11 cellular contexts compared by ENCODE assay signal in the genomic region with DNA sequence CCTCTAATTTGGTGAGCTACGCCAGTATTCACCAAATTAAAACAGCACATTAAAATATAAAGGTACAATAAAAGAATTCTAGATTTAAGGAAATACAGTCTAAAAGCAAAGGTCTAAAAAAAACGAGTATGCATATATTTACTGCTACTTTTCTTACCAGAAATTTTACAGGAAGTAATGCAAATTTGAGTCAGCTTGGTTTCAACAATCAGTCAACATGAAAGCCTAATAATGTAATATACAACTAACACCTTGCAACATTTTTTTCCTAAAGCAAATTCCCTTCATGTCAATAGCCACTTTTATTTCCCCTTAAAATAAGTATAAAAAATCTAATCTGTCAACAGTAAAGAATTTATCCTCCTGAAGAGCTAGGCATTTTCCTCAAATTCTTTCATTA. TPM values are rescaled to one million over a fixed set of nuclear protein-coding genes. Genes with fewer than 3 reads are reported as not detected.
A peak's percentile ranks its signal among the peaks of the same experiment; 100 is the strongest.
DNase-seq lines count a peak whose midpoint lies in the region; ATAC-seq and TF ChIP-seq lines count a peak whose summit lies in the region.
"Had no signal": no experiment of that assay in that cellular context is flagged by ENCODE, and none has a peak within 500 bp of the region (broad histone marks: within the 10 kb centered on the region; RNA-seq: fewer than 3 reads in every experiment).

No MANE protein-coding gene starts in this region.

- ATAC-seq in T-cell (replicated peaks in 1 of 4): no peak
- ATAC-seq in effector memory CD8-positive, alpha-beta T cell (replicated peaks): peak; percentile 11
- ATAC-seq: activated CD4-positive, CD25-positive, alpha-beta regulatory T cell treated with anti-CD3 and anti-CD28 coated beads, Interleukin-2, amount 50 U/mL, for 24 hours had no signal

- CTCF ChIA-PET in activated naive CD4-positive, alpha-beta T cell treated with anti-CD3 and anti-CD28 coated beads, Interleukin-2, amount 10 ng/mL, durations not matched to agents 7 days and 5 days (lab: Charles Lee): interaction anchor here (1.2 to 2.2 kb wide), 5 partner anchors 9 to 111 kb away, joined by 4 to 11 read pairs (median 4); a partner anchor contains a TSS
- CTCF ChIA-PET in T-cell (lab: Charles Lee): interaction anchor here (0.7 to 2.0 kb wide), 9 partner anchors 8 to 94 kb away, joined by 3 to 5 read pairs (median 3); a partner anchor contains a TSS

- H3K27me3 ChIP-seq in thymus (ENCODE audit: control insufficient read depth, insufficient read depth): no peaks in the 10 kb centered on the region

- peak overlapping the region; percentile 76 for H3K27ac Mint-ChIP-seq in activated naive CD4-positive, alpha-beta T cell treated with anti-CD3 and anti-CD28 coated beads, Interleukin-2, amount 10 ng/mL, durations not matched to agents 7 days and 5 days
- H3K27ac Mint-ChIP-seq in T-cell: peak overlapping the region; percentile 76 to 78
- peak overlapping the region; percentile 83 to 84 for H3K27ac Mint-ChIP-seq in effector memory CD8-positive, alpha-beta T cell
- H3K27ac Mint-ChIP-seq in HFFc6: no peak overlapping the region

- H3K9me3 ChIP-seq in thymus (ENCODE audit: control insufficient read depth): no peaks in the 10 kb centered on the region

- H3K4me3 ChIP-seq in thymus (ENCODE audit: low read length): peak overlapping the region; percentile 65

- H3K27me3 Mint-ChIP-seq in activated naive CD4-positive, alpha-beta T cell treated with anti-CD3 and anti-CD28 coated beads, Interleukin-2, amount 10 ng/mL, durations not matched to agents 7 days and 5 days: no peaks in the 10 kb centered on the region
- H3K27me3 Mint-ChIP-seq in T-cell (no peaks in the 10 kb centered on the region), HFFc6 (ENCODE audit: insufficient read depth) (no peaks in the 10 kb centered on the region; the same call in 1 of the 2 replicates)
- no peaks in the 10 kb centered on the region for H3K27me3 Mint-ChIP-seq in effector memory CD8-positive, alpha-beta T cell

- peaks cover 23% of the 10 kb centered on the region for H3K4me1 ChIP-seq in thymus (ENCODE audit: control insufficient read depth, insufficient read depth, low read length)

- no peak for TF ChIP-seq CTCF in HFFc6 (IDR thresholded peaks at IDR 0.05)

- POLR2A ChIA-PET in T-cell (lab: Charles Lee): interaction anchor here (0.5 to 1.3 kb wide), 8 partner anchors 9 to 83 kb away, joined by 3 to 9 read pairs (median 4); no protein-coding TSS in a partner anchor

- no peak for DNase-seq in activated naive CD4-positive, alpha-beta T cell treated with anti-CD3 and anti-CD28 coated beads, Interleukin-2, amount 10 ng/mL, durations not matched to agents 7 days and 5 days
- no peak for DNase-seq in activated naive CD4-positive, alpha-beta T cell (lab: John Stamatoyannopoulos, UW)
- DNase-seq in T-cell (no peak), HFFc6 (no peak), D341Med (ENCODE audit: low spot score) (no peak), cortex of kidney (lab: John Stamatoyannopoulos, UW) (no peak)
- no peak for DNase-seq in effector memory CD8-positive, alpha-beta T cell
- DNase-seq: NCI-H2029 treated with DMSO at 0.1 percent for 48 hours, NCI-H82 had no signal

- H3K4me3 Mint-ChIP-seq in activated naive CD4-positive, alpha-beta T cell treated with anti-CD3 and anti-CD28 coated beads, Interleukin-2, amount 10 ng/mL, durations not matched to agents 7 days and 5 days: peak overlapping the region; percentile 40
- peak overlapping the region; percentile 55 to 89 (median 68) for H3K4me3 Mint-ChIP-seq in T-cell
- H3K4me3 Mint-ChIP-seq in effector memory CD8-positive, alpha-beta T cell: peak overlapping the region; percentile 86 to 96
- H3K4me3 Mint-ChIP-seq in HFFc6: no peak overlapping the region

- H3K4me1 Mint-ChIP-seq in activated naive CD4-positive, alpha-beta T cell treated with anti-CD3 and anti-CD28 coated beads, Interleukin-2, amount 10 ng/mL, durations not matched to agents 7 days and 5 days: peaks cover 90% of the 10 kb centered on the region
- H3K4me1 Mint-ChIP-seq in T-cell: peaks cover 86 to 93% (median 87%) of the 10 kb centered on the region in 3 donors
- H3K4me1 Mint-ChIP-seq in effector memory CD8-positive, alpha-beta T cell (ENCODE audit: low read depth in 2 of 2): peaks cover 63 to 76% of the 10 kb centered on the region in 2 donors
- peaks cover 76% of the 10 kb centered on the region for H3K4me1 Mint-ChIP-seq in HFFc6 (ENCODE audit: low read depth)

- H3K27ac ChIP-seq in thymus (ENCODE audit: low read depth): no peak overlapping the region

- no peaks in the 10 kb centered on the region for H3K9me3 Mint-ChIP-seq in activated naive CD4-positive, alpha-beta T cell treated with anti-CD3 and anti-CD28 coated beads, Interleukin-2, amount 10 ng/mL, durations not matched to agents 7 days and 5 days
- H3K9me3 Mint-ChIP-seq in T-cell: no peaks in the 10 kb centered on the region
- H3K9me3 Mint-ChIP-seq in effector memory CD8-positive, alpha-beta T cell: no peaks in the 10 kb centered on the region
- H3K9me3 Mint-ChIP-seq in HFFc6: no peaks in the 10 kb centered on the region

- peaks cover 52% of the 10 kb centered on the region for H3K36me3 Mint-ChIP-seq in activated naive CD4-positive, alpha-beta T cell treated with anti-CD3 and anti-CD28 coated beads, Interleukin-2, amount 10 ng/mL, durations not matched to agents 7 days and 5 days
- H3K36me3 Mint-ChIP-seq in T-cell (peaks cover 9% of the 10 kb centered on the region), HFFc6 (ENCODE audit: low read depth) (peaks cover 6% of the 10 kb centered on the region)
- H3K36me3 Mint-ChIP-seq in effector memory CD8-positive, alpha-beta T cell (ENCODE audit: insufficient read depth): peaks cover 42% of the 10 kb centered on the region

- WGBS in thymus: 35% methylated on average over 2 of the region's 2 CpGs

- no peaks in the 10 kb centered on the region for H3K36me3 ChIP-seq in thymus (ENCODE audit: control insufficient read depth, insufficient read depth)

RNA-seq across cellular contexts. Expression of a gene that starts 11.9 kb away (rescaled TPM):
- 100 to 1,000 TPM; 187 to 341 (median 224) TPM for total RNA-seq in T-cell
- polyA plus RNA-seq in thymus: 214 TPM
- 100 to 1,000 TPM; 258 to 353 (median 305) TPM for total RNA-seq in HFFc6 (2021; fragmentation: NEBNext Ultra II Directional; extraction: Animal tissue kit (Norgen Biotek cat#: 25700))
